In the genomic region with DNA sequence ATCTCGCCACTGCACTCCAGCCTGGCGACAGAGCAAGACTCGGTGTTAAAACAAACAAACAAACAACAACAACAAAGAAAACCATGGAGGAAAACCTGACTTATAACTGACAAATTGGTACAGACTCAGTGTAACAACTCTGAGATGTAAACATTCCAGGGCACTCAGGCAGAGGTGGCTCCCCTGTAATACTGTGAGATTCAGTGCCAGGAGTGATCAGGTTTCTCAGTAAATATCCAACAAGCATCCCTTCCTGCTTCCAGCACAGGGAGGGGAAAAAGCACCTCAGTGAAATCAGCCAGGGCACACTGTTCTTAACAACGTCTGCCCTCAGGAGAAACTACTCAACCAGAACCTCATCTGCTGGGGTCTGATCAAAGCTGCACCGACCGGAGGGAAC, we compare ENCODE assay signal across 18 cellular contexts. TPM values are rescaled to one million over a fixed set of nuclear protein-coding genes. Genes with fewer than 3 reads are reported as not detected.
DNase-seq lines count a peak whose midpoint lies in the region; ATAC-seq and TF ChIP-seq lines count a peak whose summit lies in the region.
"Had no signal": no experiment of that assay in that cellular context is flagged by ENCODE, and none has a peak within 500 bp of the region (broad histone marks: within the 10 kb centered on the region; RNA-seq: fewer than 3 reads in every experiment).

No MANE protein-coding gene starts in this region.

- H3K36me3 ChIP-seq in CD4-positive, alpha-beta memory T cell (ENCODE audit: insufficient read depth, low read length): peaks cover 15% of the 10 kb centered on the region
- H3K36me3 ChIP-seq: colonic mucosa had no signal

- H3K36me3 Mint-ChIP-seq in CD4-positive, alpha-beta memory T cell: peaks cover 30 to 41% of the 10 kb centered on the region in 2 donors

- no peaks in the 10 kb centered on the region for H3K27me3 ChIP-seq in right cardiac atrium (ENCODE audit: control insufficient read depth, insufficient read depth)
- H3K27me3 ChIP-seq in CD4-positive, alpha-beta memory T cell (ENCODE audit: insufficient read depth, low read length): no peaks in the 10 kb centered on the region
- H3K27me3 ChIP-seq: ascending aorta, colonic mucosa had no signal

- no peak overlapping the region for H3K4me3 ChIP-seq in right cardiac atrium (ENCODE audit: low read length)
- no peak overlapping the region for H3K4me3 ChIP-seq in CD4-positive, alpha-beta memory T cell (ENCODE audit: low read length in 2 of 2)
- H3K4me3 ChIP-seq: ascending aorta, colonic mucosa, SK-N-MC had no signal

- peak overlapping the region in 3 of 7 donors; percentile 1 to 43 (median 13) for H3K27ac Mint-ChIP-seq in CD4-positive, alpha-beta memory T cell

- H3K27me3 Mint-ChIP-seq in CD4-positive, alpha-beta memory T cell: no peaks in the 10 kb centered on the region
- H3K27me3 Mint-ChIP-seq: activated CD4-positive, alpha-beta T cell treated with anti-CD3 and anti-CD28 coated beads, Interleukin-2, amount 10 ng/mL, durations not matched to agents 24 days and 14 days had no signal

- ATAC-seq in right cardiac atrium: no peak
- ATAC-seq: left colon had no signal

- no peaks in the 10 kb centered on the region for H3K9me3 Mint-ChIP-seq in CD4-positive, alpha-beta memory T cell
- H3K9me3 Mint-ChIP-seq: activated CD4-positive, alpha-beta T cell treated with anti-CD3 and anti-CD28 coated beads, Interleukin-2, amount 10 ng/mL, durations not matched to agents 24 days and 14 days had no signal

- H3K27ac ChIP-seq in 22Rv1: peak overlapping the region; percentile 85
- no peak overlapping the region for H3K27ac ChIP-seq in right cardiac atrium (ENCODE audit: low read length)
- H3K27ac ChIP-seq in CD4-positive, alpha-beta memory T cell (ENCODE audit: low read depth, low read length): no peak overlapping the region
- H3K27ac ChIP-seq: ascending aorta, colonic mucosa, SK-N-MC had no signal

- no peak for TF ChIP-seq CTCF in 22Rv1 (IDR thresholded peaks at IDR 0.05)

- intact Hi-C loops in right cardiac atrium (cut with DNase I): no loop called here
- intact Hi-C loops in CD4-positive, alpha-beta memory T cell (cut with micrococcal nuclease): no loop called here

- POLR2A ChIA-PET in CD4-positive, alpha-beta memory T cell (lab: Charles Lee; ENCODE audit: partially characterized antibody): no interaction called here

- in situ Hi-C loops in KBM-7 (cut with MboI; ENCODE audit: low pct_unique_long_range_greater_than_20kb, low sequenced_read_pairs): no loop called here

- DNase-seq in DMS79 treated with DMSO at 0.1 percent for 48 hours (lab: John Stamatoyannopoulos, UW) (peak; percentile 40), NCI-H69 (lab: John Stamatoyannopoulos, UW) (peak; percentile 4), left kidney (ENCODE audit: low read depth, low spot score) (peak; percentile 94), right cardiac atrium (no peak), SHP77 (lab: John Stamatoyannopoulos, UW) (no peak), KBM-7 (no peak)
- DNase-seq in CD4-positive, alpha-beta memory T cell: no peak
- DNase-seq: activated CD4-positive, alpha-beta T cell treated with anti-CD3 and anti-CD28 coated beads, Interleukin-2, amount 10 ng/mL, durations not matched to agents 24 days and 14 days; activated naive CD4-positive, alpha-beta T cell treated with Interleukin-2 at 50 U/mL for 16 hours; Caco-2; colonic mucosa; left colon; NCI-H1436; occipital lobe; stimulated activated CD4-positive, alpha-beta T cell treated with anti-CD3 and anti-CD28 coated beads, Interleukin-2, amount 100 ng/mL, for 24 hours had no signal

- H3K9me3 ChIP-seq in right cardiac atrium (ENCODE audit: control insufficient read depth, low read length): no peaks in the 10 kb centered on the region
- no peaks in the 10 kb centered on the region for H3K9me3 ChIP-seq in CD4-positive, alpha-beta memory T cell (ENCODE audit: control insufficient read depth in 1 of 2, low read length in 2 of 2)
- H3K9me3 ChIP-seq: ascending aorta, Caco-2, colonic mucosa had no signal

- CTCF ChIA-PET in CD4-positive, alpha-beta memory T cell (lab: Charles Lee; ENCODE audit: partially characterized antibody): no interaction called here

- H3K4me1 ChIP-seq in right cardiac atrium (ENCODE audit: control insufficient read depth, insufficient read depth, low read length): peaks cover 8% of the 10 kb centered on the region
- peaks cover 12% of the 10 kb centered on the region for H3K4me1 ChIP-seq in CD4-positive, alpha-beta memory T cell (ENCODE audit: insufficient read depth, low read length)
- H3K4me1 ChIP-seq: Caco-2, colonic mucosa had no signal

- H3K4me1 Mint-ChIP-seq in CD4-positive, alpha-beta memory T cell: peaks cover 18 to 37% (median 19%) of the 10 kb centered on the region in 4 donors

- WGBS in right cardiac atrium: 91% methylated on average over 6 of the region's 6 CpGs

- no peak overlapping the region for H3K4me3 Mint-ChIP-seq in CD4-positive, alpha-beta memory T cell

RNA-seq across cellular contexts. Expression of a gene that starts 52.4 kb away (rescaled TPM):
- 100 to 1,000 TPM in 1 of 4 donors, 10 to 100 TPM in 3; 88.7 to 103 (median 93.5) TPM for total RNA-seq in right cardiac atrium
- polyA plus RNA-seq in right cardiac atrium: 52.3 TPM
- total RNA-seq in CD4-positive, alpha-beta memory T cell: 10 to 100 TPM; 59.8 to 67.6 TPM
- polyA plus RNA-seq in CD4-positive, alpha-beta memory T cell: 10 to 100 TPM; 45.7 to 61.0 TPM

Comparison
In these comparisons a context has a peak if more than half of its experiments do, and no peak if none do; other contexts are left out.
1. DNase-seq: peak in DMS79 treated with DMSO at 0.1 percent for 48 hours (single experiment), NCI-H69 (single experiment) and left kidney (single experiment); none in right cardiac atrium (0 of 3), SHP77 (0 of 2), KBM-7 (single experiment) and CD4-positive, alpha-beta memory T cell (0 of 5).